ENCODE assay signal across 23 cellular contexts in genomic region chr18:42574871-42575270, GRCh38.
DNase-seq lines count a peak whose midpoint lies in the region; ATAC-seq lines count a peak whose summit lies in the region.
"Had no signal": no experiment of that assay in that cellular context is flagged by ENCODE, and none has a peak within 500 bp of the region (broad histone marks: within the 10 kb centered on the region; RNA-seq: fewer than 3 reads in every experiment).

No MANE protein-coding gene starts in this region.

- H3K36me3 Mint-ChIP-seq in activated CD8-positive, alpha-beta T cell treated with anti-CD3 and anti-CD28 coated beads, Interleukin-2, amount 10 ng/mL, durations not matched to agents 7 days and 5 days (ENCODE audit: low read depth), result no peaks in the 10 kb centered on the region
- H3K36me3 Mint-ChIP-seq: brain; CD8-positive, alpha-beta memory T cell; natural killer cell had no signal

- POLR2A ChIA-PET in activated CD8-positive, alpha-beta T cell treated with anti-CD3 and anti-CD28 coated beads, Interleukin-2, amount 10 ng/mL, durations not matched to agents 7 days and 5 days (lab: Charles Lee), result no interaction called here

- H3K9me3 ChIP-seq in MG63, result no peaks in the 10 kb centered on the region
- H3K9me3 ChIP-seq: pancreas, SJSA1 had no signal

- DNase-seq in D341Med (ENCODE audit: low spot score), result peak; percentile 74
- peak; percentile 76 for DNase-seq in NCI-H1092 (lab: John Stamatoyannopoulos, UW)
- DNase-seq in NCI-H2081 treated with DMSO at 0.1 percent for 48 hours (lab: John Stamatoyannopoulos, UW), result peak; percentile 90
- DNase-seq in NCI-H748 (lab: John Stamatoyannopoulos, UW; ENCODE audit: unreplicated experiment), result peak; percentile 99
- DNase-seq in activated CD8-positive, alpha-beta T cell treated with anti-CD3 and anti-CD28 coated beads, Interleukin-2, amount 10 ng/mL, durations not matched to agents 7 days and 5 days, result no peak
- no peak for DNase-seq in MG63
- no peak for DNase-seq in NK-92 treated with Interleukin-12 subunit alpha and Interleukin-12 subunit beta, amount 100 ng/mL, for 24 hours (lab: John Stamatoyannopoulos, UW)
- no peak for DNase-seq in amniotic stem cell (lab: John Stamatoyannopoulos, UW)
- DNase-seq: activated CD4-positive, alpha-beta T cell treated with anti-CD3 and anti-CD28 coated beads, Interleukin-2, amount 10 ng/mL, durations not matched to agents 24 days and 14 days; activated CD8-positive, alpha-beta memory T cell treated with anti-CD3 and anti-CD28 coated beads, Interleukin-2, amount 50 U/mL, for 4 hours; activated effector memory CD4-positive, alpha-beta T cell treated with anti-CD3 and anti-CD28 coated beads, Interleukin-2, amount 50 U/mL, for 16 hours; activated naive CD8-positive, alpha-beta T cell treated with anti-CD3 and anti-CD28 coated beads, Interleukin-2, amount 50 U/mL, for 24 hours; CD8-positive, alpha-beta memory T cell; cortex of kidney; left colon; natural killer cell; NCI-H226; OCI-M1; pancreas; T-helper 17 cell had no signal

- H3K27me3 ChIP-seq in MG63, result no peaks in the 10 kb centered on the region
- H3K27me3 ChIP-seq: pancreas, SJSA1 had no signal

- H3K4me3 ChIP-seq in MG63, result no peak overlapping the region
- H3K4me3 ChIP-seq: pancreas, SJSA1 had no signal

- no peak for ATAC-seq in activated CD8-positive, alpha-beta T cell treated with anti-CD3 and anti-CD28 coated beads, Interleukin-2, amount 10 ng/mL, durations not matched to agents 7 days and 5 days
- ATAC-seq: activated naive CD8-positive, alpha-beta T cell treated with anti-CD3 and anti-CD28 coated beads, Interleukin-2, amount 50 U/mL, for 24 hours; left colon; natural killer cell; pancreas; right cardiac atrium; T-helper 17 cell had no signal

- H3K27ac Mint-ChIP-seq in activated CD8-positive, alpha-beta T cell treated with anti-CD3 and anti-CD28 coated beads, Interleukin-2, amount 10 ng/mL, durations not matched to agents 7 days and 5 days, result no peak overlapping the region
- H3K27ac Mint-ChIP-seq: activated CD4-positive, alpha-beta T cell treated with anti-CD3 and anti-CD28 coated beads, Interleukin-2, amount 10 ng/mL, durations not matched to agents 24 days and 14 days; activated naive CD8-positive, alpha-beta T cell treated with anti-CD3 and anti-CD28 coated beads, Interleukin-2, amount 50 U/mL, for 24 hours; CD8-positive, alpha-beta memory T cell; natural killer cell; T-helper 17 cell had no signal

- CTCF ChIA-PET in activated CD8-positive, alpha-beta T cell treated with anti-CD3 and anti-CD28 coated beads, Interleukin-2, amount 10 ng/mL, durations not matched to agents 7 days and 5 days (lab: Charles Lee), result no interaction called here

- H3K4me3 Mint-ChIP-seq in activated CD8-positive, alpha-beta T cell treated with anti-CD3 and anti-CD28 coated beads, Interleukin-2, amount 10 ng/mL, durations not matched to agents 7 days and 5 days, result no peak overlapping the region
- H3K4me3 Mint-ChIP-seq: activated CD4-positive, alpha-beta T cell treated with anti-CD3 and anti-CD28 coated beads, Interleukin-2, amount 10 ng/mL, durations not matched to agents 24 days and 14 days; activated naive CD8-positive, alpha-beta T cell treated with anti-CD3 and anti-CD28 coated beads, Interleukin-2, amount 50 U/mL, for 24 hours; brain; CD8-positive, alpha-beta memory T cell; natural killer cell; T-helper 17 cell had no signal

- no peaks in the 10 kb centered on the region for H3K9me3 Mint-ChIP-seq in activated CD8-positive, alpha-beta T cell treated with anti-CD3 and anti-CD28 coated beads, Interleukin-2, amount 10 ng/mL, durations not matched to agents 7 days and 5 days (ENCODE audit: insufficient read depth)
- H3K9me3 Mint-ChIP-seq: activated CD4-positive, alpha-beta T cell treated with anti-CD3 and anti-CD28 coated beads, Interleukin-2, amount 10 ng/mL, durations not matched to agents 24 days and 14 days; activated naive CD8-positive, alpha-beta T cell treated with anti-CD3 and anti-CD28 coated beads, Interleukin-2, amount 50 U/mL, for 24 hours had no signal

- H3K4me1 Mint-ChIP-seq in activated CD8-positive, alpha-beta T cell treated with anti-CD3 and anti-CD28 coated beads, Interleukin-2, amount 10 ng/mL, durations not matched to agents 7 days and 5 days (ENCODE audit: low read depth), result no peaks in the 10 kb centered on the region
- H3K4me1 Mint-ChIP-seq: activated CD4-positive, alpha-beta T cell treated with anti-CD3 and anti-CD28 coated beads, Interleukin-2, amount 10 ng/mL, durations not matched to agents 24 days and 14 days; activated naive CD8-positive, alpha-beta T cell treated with anti-CD3 and anti-CD28 coated beads, Interleukin-2, amount 50 U/mL, for 24 hours; CD8-positive, alpha-beta memory T cell; natural killer cell; T-helper 17 cell had no signal

- no peaks in the 10 kb centered on the region for H3K27me3 Mint-ChIP-seq in activated CD8-positive, alpha-beta T cell treated with anti-CD3 and anti-CD28 coated beads, Interleukin-2, amount 10 ng/mL, durations not matched to agents 7 days and 5 days (ENCODE audit: low read depth)
- H3K27me3 Mint-ChIP-seq: activated CD4-positive, alpha-beta T cell treated with anti-CD3 and anti-CD28 coated beads, Interleukin-2, amount 10 ng/mL, durations not matched to agents 24 days and 14 days; activated naive CD8-positive, alpha-beta T cell treated with anti-CD3 and anti-CD28 coated beads, Interleukin-2, amount 50 U/mL, for 24 hours; CD8-positive, alpha-beta memory T cell; T-helper 17 cell had no signal

- no peaks in the 10 kb centered on the region for H3K36me3 ChIP-seq in MG63
- H3K36me3 ChIP-seq: pancreas, SJSA1 had no signal

Comparison
In these comparisons a context has a peak if more than half of its experiments do, and no peak if none do; other contexts are left out.
1. DNase-seq: peak in D341Med (single experiment), NCI-H1092 (single experiment), NCI-H2081 treated with DMSO at 0.1 percent for 48 hours (single experiment) and NCI-H748 (single experiment); none in activated CD8-positive, alpha-beta T cell treated with anti-CD3 and anti-CD28 coated beads, Interleukin-2, amount 10 ng/mL, durations not matched to agents 7 days and 5 days (single experiment), MG63 (single experiment), NK-92 treated with Interleukin-12 subunit alpha and Interleukin-12 subunit beta, amount 100 ng/mL, for 24 hours (single experiment) and amniotic stem cell (single experiment).